In the genomic region with DNA sequence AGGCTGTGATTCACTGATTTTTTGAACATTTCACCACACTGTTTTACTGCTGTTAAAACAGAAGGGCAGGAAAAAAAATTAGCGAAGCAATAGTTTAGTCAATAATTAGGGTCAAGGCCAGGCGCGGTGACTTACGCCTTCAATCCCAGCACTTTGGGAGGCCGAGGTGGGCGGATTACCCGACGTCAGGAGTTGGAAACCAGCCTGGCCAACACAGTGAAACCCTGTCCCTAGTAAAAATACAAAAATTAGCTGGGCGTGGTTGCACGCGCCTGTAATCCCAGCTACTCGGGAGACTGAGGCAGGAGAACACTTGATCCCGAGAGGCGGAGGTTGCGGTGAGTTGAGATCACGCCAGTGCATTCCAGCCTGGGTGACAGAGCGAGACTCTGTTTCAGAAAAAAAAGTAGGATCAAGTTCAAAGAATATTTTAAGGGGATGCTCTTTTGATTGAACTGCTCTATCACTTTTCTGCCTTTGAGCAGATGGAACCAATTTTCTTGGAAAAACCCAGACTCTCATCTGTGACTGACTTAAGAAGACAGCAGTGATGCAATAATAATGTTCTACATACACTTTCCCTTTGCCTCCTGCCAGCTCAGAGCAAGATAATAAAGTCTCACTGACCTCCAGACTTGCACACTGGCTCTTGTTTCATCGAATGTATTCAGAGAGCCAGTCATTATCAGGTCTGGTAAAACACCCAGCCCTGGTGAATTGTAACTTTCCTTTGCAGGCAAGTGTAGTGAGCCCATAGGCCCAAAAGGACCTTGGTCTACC, we compare ENCODE assay signal across 10 cellular contexts. TPM values are rescaled to one million over a fixed set of nuclear protein-coding genes. Genes with fewer than 3 reads are reported as not detected.
DNase-seq lines count a peak whose midpoint lies in the region; ATAC-seq, FAIRE-seq and TF ChIP-seq lines count a peak whose summit lies in the region.
"Had no signal": no experiment of that assay in that cellular context is flagged by ENCODE, and none has a peak within 500 bp of the region (broad histone marks: within the 10 kb centered on the region; RNA-seq: fewer than 3 reads in every experiment).

No MANE protein-coding gene starts in this region.

- H4K20me1 ChIP-seq in HepG2 (ENCODE audit: insufficient read depth, low read length), result 0 out of 2 replicates have a peak, but pooled peaks cover 7% of the 10 kb centered on the region

- CTCF ChIA-PET in HepG2 (lab: Yijun Ruan, JAX; ENCODE audit: low intra/inter-chr PET ratio, low total read pairs), result no interaction called here
- CTCF ChIA-PET in activated CD4-positive, alpha-beta memory T cell treated with anti-CD3 and anti-CD28 coated beads for 36 hours (lab: Charles Lee), result interaction anchor here (2.2 to 3.5 kb wide), 2 partner anchors 12 to 13 kb away, joined by 6 to 54 read pairs; no protein-coding TSS in a partner anchor

- intact Hi-C loops in HepG2 (cut with micrococcal nuclease; ENCODE audit: unreplicated experiment), result no loop called here
- intact Hi-C loops in right lobe of liver (cut with DNase I), result no loop called here
- intact Hi-C loops in CD14-positive monocyte (cut with micrococcal nuclease), result no loop called here
- intact Hi-C loops in activated CD4-positive, alpha-beta memory T cell treated with anti-CD3 and anti-CD28 coated beads for 36 hours (cut with micrococcal nuclease), result loop anchor here (5.0 kb wide), 1 partner anchor 147 kb away; a partner anchor contains a TSS

- 75% methylated on average over 18 of the region's 18 CpGs for WGBS in HepG2 (ENCODE audit: low lambda C conversion rate)
- WGBS in right lobe of liver (ENCODE audit: insufficient coverage, low coverage, low lambda C conversion rate, missing lambda C conversion rate), result 72% methylated on average over 16 of the region's 18 CpGs

- peak overlapping the region; percentile 51 for H3K4me3 Mint-ChIP-seq in activated naive CD8-positive, alpha-beta T cell
- H3K4me3 Mint-ChIP-seq in CD14-positive monocyte, result no peak overlapping the region
- H3K4me3 Mint-ChIP-seq in activated CD4-positive, alpha-beta memory T cell treated with anti-CD3 and anti-CD28 coated beads for 36 hours, result no peak overlapping the region

- TF ChIP-seq RAD21 in HepG2 (CRISPR knock-in tag; IDR thresholded peaks at IDR 0.05), result no peak

- no peak for TF ChIP-seq EP300 in HepG2 (IDR thresholded peaks at IDR 0.05; ENCODE audit: low read depth in 2 of 2, low read length in 2 of 2)
- TF ChIP-seq EP300 in HepG2 (CRISPR knock-in tag; IDR thresholded peaks at IDR 0.05; ENCODE audit: borderline replicate concordance), result no peak

- ATAC-seq in HepG2, result peak; percentile 16; the same call in 2 of the 3 replicates
- ATAC-seq in right lobe of liver, result no peak
- no peak for ATAC-seq in GM21528 (IDR thresholded peaks at IDR 0.05; ENCODE audit: low FRiP score, unreplicated experiment)
- ATAC-seq in GM18520 (IDR thresholded peaks at IDR 0.05; ENCODE audit: unreplicated experiment), result no peak

- TF ChIP-seq POLR2A in HepG2 (IDR thresholded peaks at IDR 0.05; ENCODE audit: insufficient read depth in 1 of 2, low read depth in 2 of 2, low read length in 2 of 2), result no peak
- no peak for TF ChIP-seq POLR2A in right lobe of liver (IDR thresholded peaks at IDR 0.05)

- H3K4me3 ChIP-seq in HepG2 (replicated peaks in 1 of 3; ENCODE audit: insufficient read depth in 1 of 3, low read depth in 2 of 3, low read length in 3 of 3) (no peak overlapping the region), right lobe of liver (no peak overlapping the region)

- no peaks in the 10 kb centered on the region for H3K27me3 Mint-ChIP-seq in activated naive CD8-positive, alpha-beta T cell
- peaks cover 0 to 3% (median 2%) of the 10 kb centered on the region in 3 donors for H3K27me3 Mint-ChIP-seq in CD14-positive monocyte (ENCODE audit: low read depth in 3 of 3)
- peaks cover 2% of the 10 kb centered on the region for H3K27me3 Mint-ChIP-seq in activated CD4-positive, alpha-beta memory T cell treated with anti-CD3 and anti-CD28 coated beads for 36 hours

- peak overlapping the region; percentile 64 for H2AFZ ChIP-seq in HepG2 (ENCODE audit: low read length)

- no peak for DNase-seq in HepG2 (ENCODE audit: low spot score)
- DNase-seq in right lobe of liver, result no peak
- peak; percentile 93 for DNase-seq in iris pigment epithelial cell (ENCODE audit: low read depth)
- no peak for DNase-seq in CD14-positive monocyte (ENCODE audit: low spot score)
- DNase-seq in activated CD4-positive, alpha-beta memory T cell treated with anti-CD3 and anti-CD28 coated beads for 36 hours, result no peak
- DNase-seq: MM.1S had no signal

- TF ChIP-seq CTCF in HepG2 (CRISPR knock-in tag; IDR thresholded peaks at IDR 0.05), result no peak
- no peak for TF ChIP-seq CTCF in right lobe of liver (IDR thresholded peaks at IDR 0.05)
- TF ChIP-seq CTCF in CD14-positive monocyte (IDR thresholded peaks at IDR 0.05), result no peak

- H3K4me1 Mint-ChIP-seq in activated naive CD8-positive, alpha-beta T cell (ENCODE audit: low read depth), result peaks cover 24% of the 10 kb centered on the region
- H3K4me1 Mint-ChIP-seq in CD14-positive monocyte, result peaks cover 12% of the 10 kb centered on the region
- peaks cover 20% of the 10 kb centered on the region for H3K4me1 Mint-ChIP-seq in activated CD4-positive, alpha-beta memory T cell treated with anti-CD3 and anti-CD28 coated beads for 36 hours (ENCODE audit: low read depth)

- peaks cover 30% of the 10 kb centered on the region for H3K79me2 ChIP-seq in HepG2 (ENCODE audit: insufficient read depth, low read length)

- H3K9me3 ChIP-seq in HepG2 (ENCODE audit: low read length) (no peaks in the 10 kb centered on the region), right lobe of liver (no peaks in the 10 kb centered on the region)

- in situ Hi-C loops in HepG2 (cut with HindIII; ENCODE audit: extremely low pct_ligation_motif_present, low pct_unique_long_range_greater_than_20kb), result no loop called here

- peaks cover 54% of the 10 kb centered on the region for H3K4me1 ChIP-seq in HepG2 (ENCODE audit: insufficient read depth, low read length)
- peaks cover 0 to 6% (median 0%) of the 10 kb centered on the region in 4 donors for H3K4me1 ChIP-seq in right lobe of liver

- POLR2A ChIA-PET in HepG2 (lab: Yijun Ruan, JAX), result interaction anchor here (1.5 kb wide), 1 partner anchor 30 kb away, joined by 9 read pairs; no protein-coding TSS in a partner anchor
- POLR2A ChIA-PET in activated CD4-positive, alpha-beta memory T cell treated with anti-CD3 and anti-CD28 coated beads for 36 hours (lab: Charles Lee), result no interaction called here

- BruUV-seq in HepG2 (replicated peaks; lab: Mats Ljungman, UMichigan), result no TSS peak

- no peak overlapping the region for H3K9ac ChIP-seq in HepG2 (ENCODE audit: insufficient read depth, low read depth, low read length)

- H3K27ac Mint-ChIP-seq in activated naive CD8-positive, alpha-beta T cell, result no peak overlapping the region
- no peak overlapping the region for H3K27ac Mint-ChIP-seq in CD14-positive monocyte
- no peak overlapping the region for H3K27ac Mint-ChIP-seq in activated CD4-positive, alpha-beta memory T cell treated with anti-CD3 and anti-CD28 coated beads for 36 hours

- peak overlapping the region; percentile 29; the same call in 1 of the 2 replicates for H3K4me2 ChIP-seq in HepG2 (ENCODE audit: low read depth, low read length)

- no peak for FAIRE-seq in HepG2 (lab: Jason Lieb, UNC)

- H3K36me3 ChIP-seq in HepG2 (replicated peaks in 1 of 2; ENCODE audit: control insufficient read depth in 1 of 2, insufficient read depth in 2 of 2, low read length in 2 of 2), result peaks cover 0 to 6% of the 10 kb centered on the region in 2 experiments; a peak in 4 of 5 replicates
- H3K36me3 ChIP-seq in right lobe of liver, result peaks cover 0 to 3% (median 0%) of the 10 kb centered on the region in 4 donors

- no peaks in the 10 kb centered on the region; a peak in 1 of 5 replicates for H3K27me3 ChIP-seq in HepG2 (ENCODE audit: control insufficient read depth in 1 of 2, insufficient read depth in 2 of 2, low read length in 2 of 2)
- H3K27me3 ChIP-seq in right lobe of liver, result no peaks in the 10 kb centered on the region

- peaks cover 2% of the 10 kb centered on the region for H3K36me3 Mint-ChIP-seq in activated naive CD8-positive, alpha-beta T cell
- peaks cover 0 to 5% of the 10 kb centered on the region in 2 donors for H3K36me3 Mint-ChIP-seq in CD14-positive monocyte
- peaks cover 10% of the 10 kb centered on the region for H3K36me3 Mint-ChIP-seq in activated CD4-positive, alpha-beta memory T cell treated with anti-CD3 and anti-CD28 coated beads for 36 hours

- H3K9me3 Mint-ChIP-seq in activated naive CD8-positive, alpha-beta T cell (ENCODE audit: low read depth), result no peaks in the 10 kb centered on the region
- H3K9me3 Mint-ChIP-seq in CD14-positive monocyte, result peaks cover 10 to 13% (median 11%) of the 10 kb centered on the region in 7 donors
- H3K9me3 Mint-ChIP-seq in activated CD4-positive, alpha-beta memory T cell treated with anti-CD3 and anti-CD28 coated beads for 36 hours, result no peaks in the 10 kb centered on the region

- H3K27ac ChIP-seq in HepG2 (ENCODE audit: extremely low read length, insufficient read depth, low read length) (peak overlapping the region; percentile 44), right lobe of liver (no peak overlapping the region)

RNA-seq across cellular contexts. Expression of a gene that starts 1.6 kb away (rescaled TPM):
- total RNA-seq in HepG2 (2016; rRNA removed; fragmentation: Illumina TruSeq; extraction: Trizol) (250 and 371 TPM in 2 replicates), right lobe of liver (100 to 1,000 TPM in 3 of 6 experiments, 10 to 100 TPM in 3; 64.8 to 133 (median 95.7) TPM)
- total RNA-seq in HepG2 (2016; cell fraction: cytosol; rRNA removed; fragmentation: Illumina TruSeq; extraction: Trizol; ENCODE audit: low read depth), result 82.0 and 100 TPM in 2 replicates
- total RNA-seq in HepG2 (2016; cell fraction: insoluble cytoplasmic fraction; rRNA removed; fragmentation: Illumina TruSeq; extraction: Trizol), result 255 and 390 TPM in 2 replicates
- 165 and 176 TPM in 2 replicates for total RNA-seq in HepG2 (2016; cell fraction: membrane; rRNA removed; fragmentation: Illumina TruSeq; extraction: Trizol)
- total RNA-seq in HepG2 (2016; cell fraction: nucleus; rRNA removed; fragmentation: Illumina TruSeq; extraction: Trizol), result 97.3 and 103 TPM in 2 replicates
- polyA plus RNA-seq in HepG2 (2011; rRNA removed) (104 and 136 TPM in 2 replicates), CD14-positive monocyte (100 to 1,000 TPM; 112 to 125 TPM)
- polyA plus RNA-seq in HepG2 (2011; cell fraction: cytosol; rRNA removed), result 79.2 and 103 TPM in 2 replicates
- polyA plus RNA-seq in HepG2 (2011; cell fraction: nucleus; rRNA removed), result 29.6 and 38.4 TPM in 2 replicates
- 160 and 173 TPM in 2 replicates for polyA plus RNA-seq in HepG2 (2012)
- 83.3 and 87.7 TPM in 2 replicates for polyA plus RNA-seq in HepG2 (2016; cell fraction: cytosol; fragmentation: Illumina TruSeq; extraction: Trizol; ENCODE audit: low read depth)
- polyA plus RNA-seq in HepG2 (2016; cell fraction: insoluble cytoplasmic fraction; fragmentation: Illumina TruSeq; extraction: Trizol; ENCODE audit: low read depth), result 345 and 373 TPM in 2 replicates
- 131 and 143 TPM in 2 replicates for polyA plus RNA-seq in HepG2 (2016; cell fraction: membrane; fragmentation: Illumina TruSeq; extraction: Trizol; ENCODE audit: low read depth)
- 129 and 132 TPM in 2 replicates for polyA plus RNA-seq in HepG2 (2016; cell fraction: nucleus; fragmentation: Illumina TruSeq; extraction: Trizol; ENCODE audit: insufficient read depth, low read depth)
- polyA minus RNA-seq in HepG2 (2011; rRNA and poly(A)+ RNA removed; ENCODE audit: low replicate concordance), result 27.3 and 92.0 TPM in 2 replicates
- 75.4 and 86.8 TPM in 2 replicates for polyA minus RNA-seq in HepG2 (2011; cell fraction: cytosol; rRNA and poly(A)+ RNA removed)
- 78.9 and 82.8 TPM in 2 replicates for polyA minus RNA-seq in HepG2 (2011; cell fraction: nucleus; rRNA and poly(A)+ RNA removed)
- 100 to 1,000 TPM; 359 to 368 TPM for total RNA-seq in activated CD4-positive, alpha-beta memory T cell treated with anti-CD3 and anti-CD28 coated beads for 36 hours

RNA-seq across cellular contexts. Expression of a gene that starts 48.9 kb away (rescaled TPM):
- total RNA-seq in HepG2 (2016; rRNA removed; fragmentation: Illumina TruSeq; extraction: Trizol) (under 0.01 TPM in 1 of 2 replicates, not detected in the other), right lobe of liver (not detected)
- under 0.01 TPM in 1 of 2 replicates, not detected in the other for total RNA-seq in HepG2 (2016; cell fraction: cytosol; rRNA removed; fragmentation: Illumina TruSeq; extraction: Trizol; ENCODE audit: low read depth)
- 0.02 TPM in 1 of 2 replicates, not detected in the other for total RNA-seq in HepG2 (2016; cell fraction: insoluble cytoplasmic fraction; rRNA removed; fragmentation: Illumina TruSeq; extraction: Trizol)
- not detected in 2 replicates for total RNA-seq in HepG2 (2016; cell fraction: membrane; rRNA removed; fragmentation: Illumina TruSeq; extraction: Trizol)
- not detected in 2 replicates for total RNA-seq in HepG2 (2016; cell fraction: nucleus; rRNA removed; fragmentation: Illumina TruSeq; extraction: Trizol)
- polyA plus RNA-seq in HepG2 (2011; rRNA removed) (not detected in 2 replicates), CD14-positive monocyte (not detected)
- not detected in 2 replicates for polyA plus RNA-seq in HepG2 (2011; cell fraction: cytosol; rRNA removed)
- polyA plus RNA-seq in HepG2 (2011; cell fraction: nucleus; rRNA removed), result 0.02 TPM in 1 of 2 replicates, not detected in the other
- not detected in 2 replicates for polyA plus RNA-seq in HepG2 (2012)
- polyA plus RNA-seq in HepG2 (2016; cell fraction: cytosol; fragmentation: Illumina TruSeq; extraction: Trizol; ENCODE audit: low read depth), result 0.01 and 0.02 TPM in 2 replicates
- not detected in 2 replicates for polyA plus RNA-seq in HepG2 (2016; cell fraction: insoluble cytoplasmic fraction; fragmentation: Illumina TruSeq; extraction: Trizol; ENCODE audit: low read depth)
- polyA plus RNA-seq in HepG2 (2016; cell fraction: membrane; fragmentation: Illumina TruSeq; extraction: Trizol; ENCODE audit: low read depth), result not detected in 2 replicates
- not detected in 2 replicates for polyA plus RNA-seq in HepG2 (2016; cell fraction: nucleus; fragmentation: Illumina TruSeq; extraction: Trizol; ENCODE audit: insufficient read depth, low read depth)
- not detected in 2 replicates for polyA minus RNA-seq in HepG2 (2011; rRNA and poly(A)+ RNA removed; ENCODE audit: low replicate concordance)
- not detected in 2 replicates for polyA minus RNA-seq in HepG2 (2011; cell fraction: cytosol; rRNA and poly(A)+ RNA removed)
- under 0.01 TPM in 1 of 2 replicates, not detected in the other for polyA minus RNA-seq in HepG2 (2011; cell fraction: nucleus; rRNA and poly(A)+ RNA removed)
- total RNA-seq in activated CD4-positive, alpha-beta memory T cell treated with anti-CD3 and anti-CD28 coated beads for 36 hours, result under 1 TPM in 1 of 2 experiments, not detected in 1; 0.02 TPM
- polyA plus RNA-seq: liver had no signal
